ENCODE assay signal across 8 cellular contexts in the genomic region with DNA sequence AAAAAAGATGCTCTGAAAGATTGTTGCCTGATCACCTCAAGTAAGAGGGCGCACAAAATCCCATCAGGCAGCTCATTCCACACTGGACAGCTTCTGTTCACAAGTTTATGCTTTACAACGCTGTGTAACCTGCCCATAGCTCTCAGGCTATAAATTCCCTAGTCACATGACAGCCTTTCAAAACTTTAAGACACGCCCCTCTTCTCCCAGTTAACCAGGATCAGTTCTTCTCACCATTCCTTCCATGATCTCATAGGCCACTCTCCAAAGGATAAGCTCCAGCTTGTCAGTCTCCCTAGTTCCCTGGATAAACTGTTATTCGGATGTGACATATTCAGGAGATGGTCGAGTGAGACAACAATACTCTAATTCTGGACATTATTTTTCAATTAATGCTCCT. TPM values are rescaled to one million over a fixed set of nuclear protein-coding genes. Genes with fewer than 3 reads are reported as not detected.
DNase-seq lines count a peak whose midpoint lies in the region; ATAC-seq and TF ChIP-seq lines count a peak whose summit lies in the region.

No MANE protein-coding gene starts in this region.

- H3K36me3 Mint-ChIP-seq in activated CD4-positive, alpha-beta T cell treated with anti-CD3 and anti-CD28 coated beads for 36 hours (ENCODE audit: low read depth): peaks cover 31% of the 10 kb centered on the region

- H3K4me1 ChIP-seq in heart right ventricle (peaks cover 13 to 94% (median 83%) of the 10 kb centered on the region in 9 donors), stomach (peaks cover 65 to 94% (median 81%) of the 10 kb centered on the region in 4 donors)

- intact Hi-C loops in activated CD4-positive, alpha-beta T cell treated with anti-CD3 and anti-CD28 coated beads for 36 hours (cut with DNase I, micrococcal nuclease): no loop called here
- intact Hi-C loops in heart right ventricle (cut with DNase I): loop anchor here in 1 of 10 donors (10.0 kb wide), 1 partner anchor 121 kb away; the partner anchor contains the start of gene BCAS4
- intact Hi-C loops in stomach (cut with DNase I; ENCODE audit: low total_unique reads): no loop called here

- H3K4me3 Mint-ChIP-seq in activated CD4-positive, alpha-beta T cell treated with anti-CD3 and anti-CD28 coated beads for 36 hours: no peak overlapping the region

- ATAC-seq in activated CD4-positive, alpha-beta T cell treated with anti-CD3 and anti-CD28 coated beads for 36 hours: no peak
- ATAC-seq in heart right ventricle: peak in 7 of 8 donors; percentile 52 to 87 (median 67)
- ATAC-seq in GM18868 (IDR thresholded peaks at IDR 0.05; ENCODE audit: unreplicated experiment): no peak

- CTCF ChIA-PET in activated CD4-positive, alpha-beta T cell treated with anti-CD3 and anti-CD28 coated beads for 36 hours (lab: Charles Lee): interaction anchor here (0.8 to 4.8 kb wide), 4 partner anchors 10 to 98 kb away, joined by 3 to 30 read pairs (median 4); partner anchors contain the start of gene ADNP

- TF ChIP-seq CTCF in WERI-Rb-1 (IDR thresholded peaks at IDR 0.05; ENCODE audit: low read depth, low read length): no peak
- TF ChIP-seq CTCF in heart right ventricle (IDR thresholded peaks at IDR 0.05): no peak
- TF ChIP-seq CTCF in stomach (IDR thresholded peaks at IDR 0.05): no peak
- no peak for TF ChIP-seq CTCF in GM10266 (IDR thresholded peaks at IDR 0.05; ENCODE audit: control insufficient read depth, insufficient read depth, low read depth, missing control alignments)

- H3K9me3 ChIP-seq in WERI-Rb-1 (ENCODE audit: severe bottlenecking) (no peaks in the 10 kb centered on the region), heart right ventricle (no peaks in the 10 kb centered on the region), stomach (no peaks in the 10 kb centered on the region)

- H3K4me1 Mint-ChIP-seq in activated CD4-positive, alpha-beta T cell treated with anti-CD3 and anti-CD28 coated beads for 36 hours: peaks cover 86% of the 10 kb centered on the region

- H3K9me3 Mint-ChIP-seq in activated CD4-positive, alpha-beta T cell treated with anti-CD3 and anti-CD28 coated beads for 36 hours (ENCODE audit: low read depth): no peaks in the 10 kb centered on the region

- WGBS in heart right ventricle, 2 donors: 34 to 42% methylated on average over 5 of the region's 5 CpGs
- WGBS in stomach, 5 donors: 42 to 48% (median 45%) methylated on average over 5 of the region's 5 CpGs

- H3K27ac Mint-ChIP-seq in activated CD4-positive, alpha-beta T cell treated with anti-CD3 and anti-CD28 coated beads for 36 hours: peak overlapping the region; percentile 34

- no peaks in the 10 kb centered on the region for H3K27me3 ChIP-seq in WERI-Rb-1 (ENCODE audit: insufficient read depth, low read depth, severe bottlenecking)
- no peaks in the 10 kb centered on the region for H3K27me3 ChIP-seq in heart right ventricle
- no peaks in the 10 kb centered on the region for H3K27me3 ChIP-seq in stomach

- H3K4me3 ChIP-seq in WERI-Rb-1 (ENCODE audit: low read depth, low read length) (no peak overlapping the region), heart right ventricle (no peak overlapping the region), stomach (no peak overlapping the region)

- TF ChIP-seq POLR2A in stomach (IDR thresholded peaks at IDR 0.05): no peak

- DNase-seq in activated CD4-positive, alpha-beta T cell treated with anti-CD3 and anti-CD28 coated beads for 36 hours: no peak
- DNase-seq in activated CD4-positive, alpha-beta T cell treated with anti-CD3 and anti-CD28 coated beads for 4 hours: no peak
- DNase-seq in WERI-Rb-1 (peak; percentile 11), heart right ventricle (no peak), stomach (no peak), SHP77 (lab: John Stamatoyannopoulos, UW) (no peak), GM10266 (ENCODE audit: extremely low spot score) (no peak)

- H3K27ac ChIP-seq in WERI-Rb-1: no peak overlapping the region
- H3K27ac ChIP-seq in heart right ventricle: peak overlapping the region in 2 of 10 donors; percentile 6 to 36
- H3K27ac ChIP-seq in stomach: peak overlapping the region in 3 of 5 donors; percentile 3 to 29 (median 23)

- H3K27me3 Mint-ChIP-seq in activated CD4-positive, alpha-beta T cell treated with anti-CD3 and anti-CD28 coated beads for 36 hours: no peaks in the 10 kb centered on the region

- H3K36me3 ChIP-seq in WERI-Rb-1: peaks cover 69% of the 10 kb centered on the region
- H3K36me3 ChIP-seq in heart right ventricle: peaks cover 0 to 18% (median 0%) of the 10 kb centered on the region in 9 donors
- H3K36me3 ChIP-seq in stomach: no peaks in the 10 kb centered on the region

- POLR2A ChIA-PET in activated CD4-positive, alpha-beta T cell treated with anti-CD3 and anti-CD28 coated beads for 36 hours (lab: Charles Lee): interaction anchor here (0.6 kb wide), 1 partner anchor 654 kb away, joined by 3 read pairs; no protein-coding TSS in a partner anchor

- no peak for TF ChIP-seq EP300 in stomach (IDR thresholded peaks at IDR 0.05)

RNA-seq across cellular contexts. Expression of gene ADNP, which starts 15.0 kb away (rescaled TPM):
- 10 to 100 TPM; 61.0 to 86.1 TPM for total RNA-seq in activated CD4-positive, alpha-beta T cell treated with anti-CD3 and anti-CD28 coated beads for 36 hours
- total RNA-seq in heart right ventricle: 10 to 100 TPM; 30.9 to 46.1 (median 38.6) TPM
- polyA plus RNA-seq in heart right ventricle: 10 to 100 TPM; 14.6 to 27.8 TPM
- 10 to 100 TPM; 39.7 to 67.4 (median 57.1) TPM for total RNA-seq in stomach
- 10 to 100 TPM; 19.9 to 41.3 (median 20.4) TPM for polyA plus RNA-seq in stomach

RNA-seq across cellular contexts. Expression of gene DPM1, which starts 42.1 kb away (rescaled TPM):
- total RNA-seq in activated CD4-positive, alpha-beta T cell treated with anti-CD3 and anti-CD28 coated beads for 36 hours: 10 to 100 TPM; 55.6 to 72.1 TPM
- total RNA-seq in heart right ventricle (10 to 100 TPM; 35.4 to 52.8 (median 49.9) TPM), stomach (10 to 100 TPM; 10.7 to 74.1 (median 33.2) TPM)
- polyA plus RNA-seq in heart right ventricle (10 to 100 TPM; 29.4 to 44.6 TPM), stomach (10 to 100 TPM; 47.9 to 53.2 (median 52.7) TPM)

RNA-seq across cellular contexts. Expression of gene MOCS3, which starts 42.4 kb away (rescaled TPM):
- total RNA-seq in activated CD4-positive, alpha-beta T cell treated with anti-CD3 and anti-CD28 coated beads for 36 hours: 1 to 10 TPM; 3.1 to 3.8 TPM
- total RNA-seq in heart right ventricle: 1 to 10 TPM; 2.3 to 3.2 (median 2.6) TPM
- polyA plus RNA-seq in heart right ventricle: 1 to 10 TPM in 1 of 2 donors, under 1 TPM in 1; 0.95 to 1.7 TPM
- 1 to 10 TPM in 3 of 5 donors, under 1 TPM in 1, not detected in 1; 0.89 to 7.0 (median 2.7) TPM for total RNA-seq in stomach
- 1 to 10 TPM; 2.1 to 2.4 (median 2.2) TPM for polyA plus RNA-seq in stomach

Comparison
In these comparisons a context has a peak if more than half of its experiments do, and no peak if none do; other contexts are left out.
1. ATAC-seq: peak in heart right ventricle (7 of 8); none in activated CD4-positive, alpha-beta T cell treated with anti-CD3 and anti-CD28 coated beads for 36 hours (single experiment) and GM18868 (single experiment).